Comparison of ENCODE assay signal across 11 cellular contexts in the genomic region with DNA sequence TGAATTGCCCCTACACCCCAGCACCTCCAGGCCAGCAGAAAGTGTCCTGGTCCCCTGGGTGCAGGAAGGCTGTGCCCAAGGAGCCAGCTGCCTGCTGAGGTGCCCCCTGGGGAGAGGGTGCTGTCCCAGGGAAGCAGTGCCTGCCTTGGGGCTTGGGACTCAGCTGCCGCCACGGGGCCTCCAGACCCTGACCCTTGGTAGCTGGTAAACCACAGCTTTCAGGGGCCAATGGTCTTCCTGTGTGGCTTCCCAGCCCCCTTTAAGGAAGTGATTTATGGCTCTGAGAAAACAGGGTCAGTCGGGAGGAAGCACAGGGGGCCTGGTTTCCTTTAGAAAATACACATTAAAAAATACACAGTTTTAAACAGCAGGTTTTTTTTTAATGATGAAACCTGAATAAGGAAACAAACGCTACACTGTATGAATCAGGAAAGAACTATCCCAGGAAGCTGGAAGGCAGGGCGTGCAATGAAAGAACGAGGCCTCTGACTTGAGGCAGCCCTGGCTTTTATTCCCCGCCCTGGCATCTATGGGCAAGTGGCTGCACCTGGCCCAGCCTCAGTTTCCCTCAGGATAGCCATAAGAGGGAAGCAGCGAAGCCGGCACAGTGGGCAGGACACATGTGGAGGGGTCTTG. TPM values are rescaled to one million over a fixed set of nuclear protein-coding genes. Genes with fewer than 3 reads are reported as not detected.
DNase-seq lines count a peak whose midpoint lies in the region; ATAC-seq and TF ChIP-seq lines count a peak whose summit lies in the region.
"Had no signal": no experiment of that assay in that cellular context is flagged by ENCODE, and none has a peak within 500 bp of the region (broad histone marks: within the 10 kb centered on the region; RNA-seq: fewer than 3 reads in every experiment).

No MANE protein-coding gene starts in this region.

- BruUV-seq in mammary epithelial cell (replicated peaks; lab: Mats Ljungman, UMichigan): no TSS peak

- H3K27me3 ChIP-seq in heart right ventricle: peaks cover 0 to 4% (median 0%) of the 10 kb centered on the region in 7 donors
- H3K27me3 ChIP-seq in mammary epithelial cell (ENCODE audit: insufficient read depth, low read length): peaks cover 6% of the 10 kb centered on the region
- no peaks in the 10 kb centered on the region for H3K27me3 ChIP-seq in vagina

- H3K4me1 ChIP-seq in heart right ventricle (peaks cover 47 to 93% (median 79%) of the 10 kb centered on the region in 9 donors), mammary epithelial cell (ENCODE audit: insufficient read depth, low read length) (peaks cover 16% of the 10 kb centered on the region), vagina (peaks cover 79% of the 10 kb centered on the region)

- H3K9me3 ChIP-seq in heart right ventricle (no peaks in the 10 kb centered on the region), mammary epithelial cell (replicated peaks; ENCODE audit: insufficient read depth, low read length) (no peaks in the 10 kb centered on the region), vagina (no peaks in the 10 kb centered on the region)

- H3K4me2 ChIP-seq in mammary epithelial cell (ENCODE audit: insufficient read depth, low read depth, low read length): no peak overlapping the region

- CTCF ChIA-PET in mammary epithelial cell (lab: Charles Lee; ENCODE audit: low non-redundant PET): interaction anchor here (0.5 kb wide), 1 partner anchor 13 kb away, joined by 3 read pairs; no protein-coding TSS in a partner anchor

- H4K20me1 ChIP-seq in mammary epithelial cell (ENCODE audit: insufficient read depth, low read length): no peaks in the 10 kb centered on the region

- intact Hi-C loops in heart right ventricle (cut with DNase I) (loop anchor here in 2 of 10 donors (5.0 kb wide), 2 partner anchors 35 to 40 kb away; partner anchors contain the start of gene EML1 (in 1 of the 2)), cardiac septum (cut with DNase I) (no loop called here), mammary epithelial cell (cut with micrococcal nuclease) (no loop called here), vagina (cut with DNase I) (no loop called here)

- TF ChIP-seq POLR2A in vagina (IDR thresholded peaks at IDR 0.05): no peak

- no peaks in the 10 kb centered on the region for H3K79me2 ChIP-seq in mammary epithelial cell (ENCODE audit: insufficient read depth, low read length)

- ATAC-seq in heart right ventricle: peak in 1 of 8 donors; percentile 22
- peak; percentile 11 for ATAC-seq in left lobe of liver
- ATAC-seq in HG03442 (IDR thresholded peaks at IDR 0.05; ENCODE audit: unreplicated experiment): no peak
- no peak for ATAC-seq in HG03571 (IDR thresholded peaks at IDR 0.05; ENCODE audit: unreplicated experiment)
- ATAC-seq in GM19395 (IDR thresholded peaks at IDR 0.05; ENCODE audit: unreplicated experiment): no peak

- H3K36me3 ChIP-seq in heart right ventricle: peaks cover 0 to 4% (median 0%) of the 10 kb centered on the region in 9 donors
- H3K36me3 ChIP-seq in mammary epithelial cell (ENCODE audit: insufficient read depth, low read length): no peaks in the 10 kb centered on the region
- H3K36me3 ChIP-seq in vagina: no peaks in the 10 kb centered on the region

- 54 to 66% methylated on average over 9 of the region's 9 CpGs for WGBS in heart right ventricle, 2 donors
- WGBS in mammary epithelial cell (ENCODE audit: low coverage, missing lambda C conversion rate): 49% methylated on average over 7 of the region's 9 CpGs

- H2AFZ ChIP-seq in mammary epithelial cell (ENCODE audit: low read depth, low read length): no peak overlapping the region

- no peak for DNase-seq in heart right ventricle
- DNase-seq in cardiac septum (ENCODE audit: low spot score): no peak
- peak; percentile 48 for DNase-seq in mammary epithelial cell
- DNase-seq in left lobe of liver (ENCODE audit: low spot score): no peak
- no peak for DNase-seq in vagina (ENCODE audit: extremely low spot score in 2 of 2)
- DNase-seq: activated naive CD4-positive, alpha-beta T cell; NCI-H1105; T-helper 9 cell had no signal

- dilution Hi-C loops in mammary epithelial cell (cut with HindIII; ENCODE audit: low sequenced_read_pairs): loop anchor here (5.0 to 10.0 kb wide), 3 partner anchors 45 to 208 kb away; partner anchors contain the start of gene CYP46A1

- H3K4me3 ChIP-seq in heart right ventricle (no peak overlapping the region), mammary epithelial cell (replicated peaks in 1 of 3; ENCODE audit: insufficient read depth in 1 of 3, low read depth in 2 of 3, low read length in 3 of 3) (no peak overlapping the region), vagina (no peak overlapping the region)

- no peak overlapping the region for H3K9ac ChIP-seq in mammary epithelial cell (ENCODE audit: insufficient read depth, low read length)

- no peak for TF ChIP-seq CTCF in heart right ventricle (IDR thresholded peaks at IDR 0.05)
- TF ChIP-seq CTCF in mammary epithelial cell (conservative IDR thresholded peaks at IDR 0.05 in 1 of 2, IDR thresholded peaks at IDR 0.05 in 1 of 2; ENCODE audit: extremely low read depth in 1 of 2, insufficient read depth in 1 of 2, low read depth in 1 of 2, low read length in 2 of 2): no peak
- TF ChIP-seq CTCF in vagina (IDR thresholded peaks at IDR 0.05): no peak

- peak overlapping the region; percentile 9 to 83 (median 64) for H3K27ac ChIP-seq in heart right ventricle
- H3K27ac ChIP-seq in mammary epithelial cell (ENCODE audit: insufficient read depth, low read depth, low read length): no peak overlapping the region
- H3K27ac ChIP-seq in vagina: peak overlapping the region; percentile 89

- in situ Hi-C loops in mammary epithelial cell (cut with MboI; ENCODE audit: low sequenced_read_pairs in 2 of 2): no loop called here

RNA-seq across cellular contexts. Expression of gene EML1, which starts 40.6 kb away (rescaled TPM):
- total RNA-seq in heart right ventricle: 10 to 100 TPM; 28.6 to 49.2 (median 36.3) TPM
- 10 to 100 TPM in 1 of 2 donors, 1 to 10 TPM in 1; 9.1 to 11.0 TPM for polyA plus RNA-seq in heart right ventricle
- total RNA-seq in cardiac septum: 29.9 TPM
- total RNA-seq in mammary epithelial cell: 1 to 10 TPM; 2.8 to 4.2 TPM
- 0.42 TPM for polyA plus RNA-seq in mammary epithelial cell
- polyA minus RNA-seq in mammary epithelial cell: 46.5 TPM
- 5.1 TPM for total RNA-seq in left lobe of liver
- total RNA-seq in vagina: 32.7 TPM
